8 cellular contexts compared by ENCODE assay signal in genomic region chr15:58457466-58457965, GRCh38. TPM values are rescaled to one million over a fixed set of nuclear protein-coding genes. Genes with fewer than 3 reads are reported as not detected.
A peak's percentile ranks its signal among the peaks of the same experiment; 100 is the strongest.
DNase-seq lines count a peak whose midpoint lies in the region; ATAC-seq and TF ChIP-seq lines count a peak whose summit lies in the region.

No MANE protein-coding gene starts in this region.

- WGBS in mammary epithelial cell (ENCODE audit: low coverage, missing lambda C conversion rate), result 14% methylated on average over 5 of the region's 7 CpGs
- WGBS in trophoblast cell (ENCODE audit: extremely low coverage, insufficient coverage, insufficient read length), result no CpG with 5 or more reads among the region's 7 CpGs

- no peak overlapping the region for H3K18ac ChIP-seq in trophoblast cell (ENCODE audit: low read length)

- H4K12ac ChIP-seq in trophoblast cell (ENCODE audit: low read depth, low read length), result no peak overlapping the region

- ATAC-seq in GM21529 (IDR thresholded peaks at IDR 0.05; ENCODE audit: unreplicated experiment), result peak; percentile 66

- H3K27me3 ChIP-seq in mammary epithelial cell (ENCODE audit: insufficient read depth, low read length) (no peaks in the 10 kb centered on the region), trophoblast cell (ENCODE audit: insufficient read depth, low read length) (no peaks in the 10 kb centered on the region)

- H2BK5ac ChIP-seq in trophoblast cell (ENCODE audit: low read depth, low read length, poor library complexity), result no peak overlapping the region

- peak; percentile 87 for DNase-seq in EL
- DNase-seq in LoVo (ENCODE audit: low spot score), result peak; percentile 69
- DNase-seq in mammary epithelial cell, result peak; percentile 94
- no peak for DNase-seq in trophoblast cell
- DNase-seq in UCSD-AML1 (lab: John Stamatoyannopoulos, UW; ENCODE audit: unreplicated experiment), result no peak
- no peak for DNase-seq in germinal center (ENCODE audit: low spot score)
- DNase-seq in GOT3 (lab: John Stamatoyannopoulos, UW), result no peak

- H2AK5ac ChIP-seq in trophoblast cell (ENCODE audit: low read length), result no peak overlapping the region

- H3K36me3 ChIP-seq in mammary epithelial cell (ENCODE audit: insufficient read depth, low read length), result no peaks in the 10 kb centered on the region
- no peaks in the 10 kb centered on the region for H3K36me3 ChIP-seq in trophoblast cell (ENCODE audit: control insufficient read depth in 1 of 2, insufficient read depth in 2 of 2, low read length in 2 of 2)

- no peak overlapping the region for H3K23ac ChIP-seq in trophoblast cell (ENCODE audit: low read length)

- in situ Hi-C loops in mammary epithelial cell (cut with MboI; ENCODE audit: low sequenced_read_pairs in 2 of 2), result no loop called here

- H2AFZ ChIP-seq in mammary epithelial cell (ENCODE audit: low read depth, low read length), result no peak overlapping the region
- no peak overlapping the region for H2AFZ ChIP-seq in trophoblast cell (ENCODE audit: insufficient read depth, low read length, poor library complexity)

- no peak overlapping the region for H2BK12ac ChIP-seq in trophoblast cell (ENCODE audit: low read length)

- TSS peak; percentile 53 for BruUV-seq in mammary epithelial cell (replicated peaks; lab: Mats Ljungman, UMichigan)

- no peak overlapping the region for H2BK120ac ChIP-seq in trophoblast cell (ENCODE audit: insufficient read depth, low read length, poor library complexity)

- no peak overlapping the region for H3K4ac ChIP-seq in trophoblast cell (ENCODE audit: low read depth, low read length)

- no peaks in the 10 kb centered on the region for H4K20me1 ChIP-seq in mammary epithelial cell (ENCODE audit: insufficient read depth, low read length)

- peaks cover 1% of the 10 kb centered on the region for H3K79me1 ChIP-seq in trophoblast cell (ENCODE audit: low read length)

- dilution Hi-C loops in mammary epithelial cell (cut with HindIII; ENCODE audit: low sequenced_read_pairs), result no loop called here

- H3K9ac ChIP-seq in mammary epithelial cell (ENCODE audit: insufficient read depth, low read length) (no peak overlapping the region), trophoblast cell (ENCODE audit: low read length) (no peak overlapping the region)

- H4K91ac ChIP-seq in trophoblast cell (ENCODE audit: low read depth, low read length), result no peak overlapping the region

- CTCF ChIA-PET in mammary epithelial cell (lab: Charles Lee; ENCODE audit: low non-redundant PET), result no interaction called here

- H3K4me2 ChIP-seq in mammary epithelial cell (ENCODE audit: insufficient read depth, low read depth, low read length), result peak overlapping the region; percentile 22
- no peak overlapping the region for H3K4me2 ChIP-seq in trophoblast cell (ENCODE audit: low read length)

- intact Hi-C loops in mammary epithelial cell (cut with micrococcal nuclease), result no loop called here

- H3K79me2 ChIP-seq in mammary epithelial cell (ENCODE audit: insufficient read depth, low read length) (no peaks in the 10 kb centered on the region), trophoblast cell (ENCODE audit: control insufficient read depth, insufficient read depth, low read length, poor library complexity) (no peaks in the 10 kb centered on the region)

- H3K14ac ChIP-seq in trophoblast cell (ENCODE audit: low read length), result no peak overlapping the region

- no peak overlapping the region for H3K27ac ChIP-seq in mammary epithelial cell (ENCODE audit: insufficient read depth, low read depth, low read length)
- H3K27ac ChIP-seq in trophoblast cell (ENCODE audit: low read depth, low read length), result no peak overlapping the region

- H3K4me3 ChIP-seq in mammary epithelial cell (replicated peaks in 1 of 3; ENCODE audit: insufficient read depth in 1 of 3, low read depth in 2 of 3, low read length in 3 of 3) (no peak overlapping the region), trophoblast cell (ENCODE audit: low read depth, low read length) (no peak overlapping the region)

- no peak overlapping the region for H4K8ac ChIP-seq in trophoblast cell (ENCODE audit: low read depth, low read length)

- H3K9me3 ChIP-seq in mammary epithelial cell (replicated peaks; ENCODE audit: insufficient read depth, low read length) (no peaks in the 10 kb centered on the region), trophoblast cell (ENCODE audit: insufficient read depth, low read depth, low read length) (peaks cover 2% of the 10 kb centered on the region)

- no peak for TF ChIP-seq CTCF in mammary epithelial cell (conservative IDR thresholded peaks at IDR 0.05 in 1 of 2, IDR thresholded peaks at IDR 0.05 in 1 of 2; ENCODE audit: extremely low read depth in 1 of 2, insufficient read depth in 1 of 2, low read depth in 1 of 2, low read length in 2 of 2)

- H3K4me1 ChIP-seq in mammary epithelial cell (ENCODE audit: insufficient read depth, low read length), result peaks cover 27% of the 10 kb centered on the region
- H3K4me1 ChIP-seq in trophoblast cell (ENCODE audit: control insufficient read depth in 1 of 2, insufficient read depth in 2 of 2, low read length in 2 of 2), result peaks cover 0 to 3% of the 10 kb centered on the region in 2 experiments

RNA-seq across cellular contexts. Expression of gene LIPC, which starts 25.7 kb away (rescaled TPM):
- total RNA-seq in mammary epithelial cell, result not detected
- polyA plus RNA-seq in mammary epithelial cell, result not detected
- not detected for polyA minus RNA-seq in mammary epithelial cell
- polyA plus RNA-seq in trophoblast cell (2013), result 0.05 and 0.07 TPM in 2 replicates

Comparison
In these comparisons a context has a peak if more than half of its experiments do, and no peak if none do; other contexts are left out.
1. DNase-seq: peak in EL (single experiment), LoVo (single experiment) and mammary epithelial cell (single experiment); none in trophoblast cell (0 of 2), UCSD-AML1 (single experiment), germinal center (single experiment) and GOT3 (single experiment).